In genomic region chr10:27157150-27157549, GRCh38 we compare ENCODE assay signal across 9 cellular contexts. TPM values are rescaled to one million over a fixed set of nuclear protein-coding genes. Genes with fewer than 3 reads are reported as not detected.
DNase-seq lines count a peak whose midpoint lies in the region; ATAC-seq, FAIRE-seq and TF ChIP-seq lines count a peak whose summit lies in the region.
"Had no signal": no experiment of that assay in that cellular context is flagged by ENCODE, and none has a peak within 500 bp of the region (broad histone marks: within the 10 kb centered on the region; RNA-seq: fewer than 3 reads in every experiment).

No MANE protein-coding gene starts in this region.

- no peak for DNase-seq in CD8-positive, alpha-beta T cell
- DNase-seq in HT-29 (ENCODE audit: low spot score) (peak; percentile 25), immature natural killer cell (no peak), tibial artery (no peak), coronary artery (ENCODE audit: low spot score) (no peak), GM19239 (ENCODE audit: insufficient read length, low spot score) (no peak)
- DNase-seq in activated naive CD4-positive, alpha-beta T cell treated with anti-CD3 and anti-CD28 coated beads, Interleukin-2, amount 50 U/mL, for 72 hours (ENCODE audit: low spot score in 2 of 2) = no peak
- DNase-seq: GOT3 had no signal

- CTCF ChIA-PET in CD8-positive, alpha-beta T cell (lab: Charles Lee) = interaction anchor here (1.6 to 1.7 kb wide), 2 partner anchors 67 to 129 kb away, joined by 3 to 6 read pairs; no protein-coding TSS in a partner anchor

- no peak overlapping the region for H3K4me3 ChIP-seq in CD8-positive, alpha-beta T cell (ENCODE audit: low read depth, low read length)
- H3K4me3 ChIP-seq in tibial artery (no peak overlapping the region), coronary artery (no peak overlapping the region)

- peaks cover 3% of the 10 kb centered on the region for H3K36me3 ChIP-seq in CD8-positive, alpha-beta T cell (ENCODE audit: insufficient read depth, low read length)
- H3K36me3 ChIP-seq in tibial artery = peaks cover 0 to 22% (median 16%) of the 10 kb centered on the region in 3 donors

- H3K27ac ChIP-seq in CD8-positive, alpha-beta T cell (ENCODE audit: low read depth, low read length) = no peak overlapping the region
- H3K27ac ChIP-seq in tibial artery = no peak overlapping the region
- H3K27ac ChIP-seq in coronary artery = no peak overlapping the region

- H3K4me1 Mint-ChIP-seq in CD8-positive, alpha-beta T cell (ENCODE audit: low read depth) = peaks cover 34% of the 10 kb centered on the region
- peaks cover 41 to 47% of the 10 kb centered on the region in 2 donors for H3K4me1 Mint-ChIP-seq in immature natural killer cell

- no peaks in the 10 kb centered on the region for H3K27me3 ChIP-seq in CD8-positive, alpha-beta T cell (ENCODE audit: insufficient read depth, low read length)
- no peaks in the 10 kb centered on the region for H3K27me3 ChIP-seq in tibial artery

- H3K9me3 Mint-ChIP-seq in CD8-positive, alpha-beta T cell = no peaks in the 10 kb centered on the region
- no peaks in the 10 kb centered on the region for H3K9me3 Mint-ChIP-seq in activated naive CD4-positive, alpha-beta T cell treated with anti-CD3 and anti-CD28 coated beads, Interleukin-2, amount 50 U/mL, for 72 hours
- H3K9me3 Mint-ChIP-seq in immature natural killer cell = no peaks in the 10 kb centered on the region

- intact Hi-C loops in CD8-positive, alpha-beta T cell (cut with DNase I, micrococcal nuclease) = loop anchor here (5.0 to 10.0 kb wide), 2 partner anchors 710 to 1148 kb away; partner anchors contain the start of gene MPP7 (in 1 of the 2)
- intact Hi-C loops in tibial artery (cut with DNase I; ENCODE audit: low total_unique reads) = loop anchor here (5.0 kb wide), 1 partner anchor 85 kb away; the partner anchor contains the start of gene ACBD5

- H3K27me3 Mint-ChIP-seq in CD8-positive, alpha-beta T cell (ENCODE audit: low read depth) = no peaks in the 10 kb centered on the region
- peaks cover 15 to 23% (median 20%) of the 10 kb centered on the region in 3 donors for H3K27me3 Mint-ChIP-seq in immature natural killer cell (ENCODE audit: low read depth in 3 of 3)

- ATAC-seq in CD8-positive, alpha-beta T cell = no peak
- no peak for ATAC-seq in activated naive CD4-positive, alpha-beta T cell treated with anti-CD3 and anti-CD28 coated beads, Interleukin-2, amount 50 U/mL, for 72 hours
- no peak for ATAC-seq in HG03342 (IDR thresholded peaks at IDR 0.05; ENCODE audit: unreplicated experiment)

- H3K27ac Mint-ChIP-seq in CD8-positive, alpha-beta T cell = peak overlapping the region; percentile 72
- peak overlapping the region; percentile 100 for H3K27ac Mint-ChIP-seq in activated naive CD4-positive, alpha-beta T cell treated with anti-CD3 and anti-CD28 coated beads, Interleukin-2, amount 50 U/mL, for 72 hours
- H3K27ac Mint-ChIP-seq in immature natural killer cell = peak overlapping the region; percentile 45 to 100 (median 86)

- peaks cover 64% of the 10 kb centered on the region for H3K36me3 Mint-ChIP-seq in CD8-positive, alpha-beta T cell
- H3K36me3 Mint-ChIP-seq in activated naive CD4-positive, alpha-beta T cell treated with anti-CD3 and anti-CD28 coated beads, Interleukin-2, amount 50 U/mL, for 72 hours = peaks cover 54 to 55% of the 10 kb centered on the region in 2 donors
- H3K36me3 Mint-ChIP-seq in immature natural killer cell = peaks cover 10 to 14% (median 14%) of the 10 kb centered on the region in 3 donors

- POLR2A ChIA-PET in CD8-positive, alpha-beta T cell (lab: Charles Lee) = interaction anchor here (0.7 kb wide), 1 partner anchor 76 kb away, joined by 3 read pairs; no protein-coding TSS in a partner anchor

- peak overlapping the region; percentile 72 for H3K4me3 Mint-ChIP-seq in CD8-positive, alpha-beta T cell
- H3K4me3 Mint-ChIP-seq in immature natural killer cell = peak overlapping the region; percentile 74 to 99 (median 97)

- no peak for FAIRE-seq in GM19239 (lab: Jason Lieb, UNC)

- no peak for TF ChIP-seq CTCF in CD8-positive, alpha-beta T cell (IDR thresholded peaks at IDR 0.05)
- TF ChIP-seq CTCF in tibial artery (IDR thresholded peaks at IDR 0.05) (no peak), coronary artery (IDR thresholded peaks at IDR 0.05) (no peak)

- no peaks in the 10 kb centered on the region for H3K9me3 ChIP-seq in CD8-positive, alpha-beta T cell (ENCODE audit: low read length)
- H3K9me3 ChIP-seq in tibial artery = no peaks in the 10 kb centered on the region

- H3K4me1 ChIP-seq in CD8-positive, alpha-beta T cell (ENCODE audit: insufficient read depth, low read length) = peaks cover 21% of the 10 kb centered on the region
- H3K4me1 ChIP-seq in tibial artery = peaks cover 0 to 31% (median 11%) of the 10 kb centered on the region in 4 donors

RNA-seq across cellular contexts. Expression of gene MASTL, which starts 2.0 kb away (rescaled TPM):
- total RNA-seq in CD8-positive, alpha-beta T cell = 10 to 100 TPM; 33.4 to 33.6 TPM
- 16.3 and 17.3 TPM in 2 replicates for total RNA-seq in HT-29 (2014; rRNA removed; shearing (Covaris generic))
- total RNA-seq in activated naive CD4-positive, alpha-beta T cell treated with anti-CD3 and anti-CD28 coated beads, Interleukin-2, amount 50 U/mL, for 72 hours = 10 to 100 TPM; 49.7 to 50.7 TPM
- polyA plus RNA-seq in immature natural killer cell = 1 to 10 TPM in 2 of 3 donors, not detected in 1; 1.5 to 3.5 TPM

RNA-seq across cellular contexts. Expression of gene YME1L1, which starts 3.0 kb away (rescaled TPM):
- total RNA-seq in CD8-positive, alpha-beta T cell = 100 to 1,000 TPM; 182 to 193 TPM
- total RNA-seq in HT-29 (2014; rRNA removed; shearing (Covaris generic)) = 55.2 and 72.3 TPM in 2 replicates
- total RNA-seq in activated naive CD4-positive, alpha-beta T cell treated with anti-CD3 and anti-CD28 coated beads, Interleukin-2, amount 50 U/mL, for 72 hours = 100 to 1,000 TPM; 122 to 129 TPM
- polyA plus RNA-seq in immature natural killer cell = 100 to 1,000 TPM in 1 of 3 donors, 10 to 100 TPM in 2; 85.9 to 110 (median 98.4) TPM

RNA-seq across cellular contexts. Expression of gene ANKRD26, which starts 56.9 kb away (rescaled TPM):
- 1 to 10 TPM; 4.0 to 4.7 TPM for total RNA-seq in CD8-positive, alpha-beta T cell
- 1.8 and 2.4 TPM in 2 replicates for total RNA-seq in HT-29 (2014; rRNA removed; shearing (Covaris generic))
- total RNA-seq in activated naive CD4-positive, alpha-beta T cell treated with anti-CD3 and anti-CD28 coated beads, Interleukin-2, amount 50 U/mL, for 72 hours = 10 to 100 TPM in 1 of 2 donors, 1 to 10 TPM in 1; 9.5 to 10.5 TPM
- polyA plus RNA-seq in immature natural killer cell = 1 to 10 TPM in 1 of 3 donors, under 1 TPM in 2; 0.27 to 2.0 (median 0.99) TPM
